In genomic region chr1:35642472-35642955, GRCh38 we compare ENCODE assay signal across 8 cellular contexts. TPM values are rescaled to one million over a fixed set of nuclear protein-coding genes. Genes with fewer than 3 reads are reported as not detected.
A peak's percentile ranks its signal among the peaks of the same experiment; 100 is the strongest.
DNase-seq lines count a peak whose midpoint lies in the region; ATAC-seq and TF ChIP-seq lines count a peak whose summit lies in the region.

No MANE protein-coding gene starts in this region.

- intact Hi-C loops in left ventricle myocardium inferior (cut with micrococcal nuclease) = no loop called here
- intact Hi-C loops in cardiac septum (cut with DNase I) = loop anchor here (5.0 kb wide), 1 partner anchor 75 kb away; the partner anchor contains the start of gene C1orf216
- intact Hi-C loops in activated B cell treated with CpG ODN at 0.5 μM for 24 hours (cut with micrococcal nuclease) = loop anchor here (5.0 kb wide), 1 partner anchor 85 kb away; the partner anchor contains the start of genes KIAA0319L and NCDN

- peaks cover 10% of the 10 kb centered on the region for H3K36me3 Mint-ChIP-seq in activated B cell treated with CpG ODN at 0.5 μM for 24 hours (ENCODE audit: low read depth)

- H3K9ac ChIP-seq in iPS-20b (ENCODE audit: low read depth, low read length) = peak overlapping the region; percentile 98; the same call in 1 of the 2 replicates

- H3K27ac Mint-ChIP-seq in activated B cell treated with CpG ODN at 0.5 μM for 24 hours = peak overlapping the region; percentile 99

- H3K9me3 Mint-ChIP-seq in activated B cell treated with CpG ODN at 0.5 μM for 24 hours = no peaks in the 10 kb centered on the region

- H3K4me3 Mint-ChIP-seq in activated B cell treated with CpG ODN at 0.5 μM for 24 hours = peak overlapping the region; percentile 100

- H3K4me1 ChIP-seq in left ventricle myocardium inferior = peaks cover 49% of the 10 kb centered on the region
- peaks cover 2% of the 10 kb centered on the region; the same call in 1 of the 2 replicates for H3K4me1 ChIP-seq in iPS-20b (ENCODE audit: insufficient read depth, low read length)

- H3K36me3 ChIP-seq in left ventricle myocardium inferior (no peaks in the 10 kb centered on the region), iPS-20b (ENCODE audit: insufficient read depth, low read depth, low read length) (peaks cover 4% of the 10 kb centered on the region; the same call in 1 of the 2 replicates)

- H3K4me3 ChIP-seq in left ventricle myocardium inferior (peak overlapping the region; percentile 91), iPS-20b (ENCODE audit: low read length) (peak overlapping the region; percentile 99; the same call in 1 of the 2 replicates)

- H3K27me3 Mint-ChIP-seq in activated B cell treated with CpG ODN at 0.5 μM for 24 hours = peaks cover 23% of the 10 kb centered on the region

- peak overlapping the region; percentile 89 for H3K27ac ChIP-seq in left ventricle myocardium inferior (replicated peaks)
- no peak overlapping the region for H3K27ac ChIP-seq in iPS-20b (ENCODE audit: low read length)

- ATAC-seq in activated B cell treated with CpG ODN at 0.5 μM for 24 hours (ENCODE audit: low read depth) = no peak
- ATAC-seq in stimulated activated naive CD8-positive, alpha-beta T cell treated with anti-CD3 and anti-CD28 coated beads, Interleukin-15, Interleukin-2, amounts not matched to agents 100 U/mL and 50 U/mL, for 24 hours = no peak
- no peak for ATAC-seq in GM21447 (IDR thresholded peaks at IDR 0.05; ENCODE audit: unreplicated experiment)
- ATAC-seq in HG02852 (IDR thresholded peaks at IDR 0.05; ENCODE audit: unreplicated experiment) = no peak

- DNase-seq in left ventricle myocardium inferior (no peak), cardiac septum (ENCODE audit: low spot score) (no peak), activated B cell treated with CpG ODN at 0.5 μM for 24 hours (no peak), epidermal melanocyte (ENCODE audit: insufficient read length, low spot score) (no peak)
- DNase-seq in stimulated activated naive CD8-positive, alpha-beta T cell treated with anti-CD3 and anti-CD28 coated beads, Interleukin-15, Interleukin-2, amounts not matched to agents 100 U/mL and 50 U/mL, for 24 hours = peak; percentile 38

- H3K4me1 Mint-ChIP-seq in activated B cell treated with CpG ODN at 0.5 μM for 24 hours = peaks cover 35% of the 10 kb centered on the region

- H3K27me3 ChIP-seq in left ventricle myocardium inferior (ENCODE audit: low read depth) = peaks cover 8% of the 10 kb centered on the region
- peaks cover 22% of the 10 kb centered on the region for H3K27me3 ChIP-seq in iPS-20b (ENCODE audit: insufficient read depth, low read length)

- H3K9me3 ChIP-seq in left ventricle myocardium inferior (replicated peaks) = no peaks in the 10 kb centered on the region
- no peaks in the 10 kb centered on the region for H3K9me3 ChIP-seq in iPS-20b (ENCODE audit: insufficient read depth, low read depth, low read length)

- TF ChIP-seq CTCF in left ventricle myocardium inferior (IDR thresholded peaks at IDR 0.05; ENCODE audit: borderline replicate concordance) = no peak
- no peak for TF ChIP-seq CTCF in activated B cell treated with CpG ODN at 0.5 μM for 24 hours (IDR thresholded peaks at IDR 0.05)

- POLR2A ChIA-PET in activated B cell treated with CpG ODN at 0.5 μM for 24 hours (lab: Charles Lee) = interaction anchor here (0.6 to 1.2 kb wide), 5 partner anchors 8 to 289 kb away, joined by 4 to 10 read pairs (median 6); partner anchors contain the start of gene CLSPN

- CTCF ChIA-PET in activated B cell treated with CpG ODN at 0.5 μM for 24 hours (lab: Charles Lee) = interaction anchor here (0.9 kb wide), 1 partner anchor 73 kb away, joined by 3 read pairs; no protein-coding TSS in a partner anchor

RNA-seq across cellular contexts. Expression of gene PSMB2, which starts 1.2 kb away (rescaled TPM):
- total RNA-seq in left ventricle myocardium inferior (39.9 TPM), cardiac septum (35.6 TPM), activated B cell treated with CpG ODN at 0.5 μM for 24 hours (54.5 and 56.3 TPM in 2 replicates)
